In genomic region chr7:90211391-90212148, GRCh38 we compare ENCODE assay signal across 1 cellular context.
A peak's percentile ranks its signal among the peaks of the same experiment; 100 is the strongest.
TF ChIP-seq lines count a peak whose summit lies in the region.

Gene STEAP2, plus strand, starts transcription at chr7:90211740. Its CDS starts 13,343 bp downstream, at chr7:90225083.

TF ChIP-seq in WTC11, 78 proteins besides CTCF, POLR2A, EP300 and RAD21 (continued from another document):
- TF ChIP-seq ZSCAN18 (CRISPR knock-in tag; IDR thresholded peaks at IDR 0.05) (peak; percentile 48; the same call in 1 of the 2 replicates), ZNF416 (CRISPR knock-in tag; IDR thresholded peaks at IDR 0.05) (no peak), JUN (CRISPR knock-in tag; IDR thresholded peaks at IDR 0.05) (0 out of 2 replicates have a peak, but pooled peaks have one; percentile 61), ZNF232 (CRISPR knock-in tag; IDR thresholded peaks at IDR 0.05) (peak; percentile 38; the same call in 1 of the 2 replicates), OVOL2 (CRISPR knock-in tag; IDR thresholded peaks at IDR 0.05; ENCODE audit: borderline replicate concordance) (no peak), GRHL2 (CRISPR knock-in tag; IDR thresholded peaks at IDR 0.05; ENCODE audit: insufficient replicate concordance, severe bottlenecking) (no peak), EMX1 (CRISPR knock-in tag; IDR thresholded peaks at IDR 0.05) (no peak), IRF1 (CRISPR knock-in tag; IDR thresholded peaks at IDR 0.05) (peak; percentile 71), ZNF512 (CRISPR knock-in tag; IDR thresholded peaks at IDR 0.05; ENCODE audit: borderline replicate concordance) (no peak), NFYB (CRISPR knock-in tag; conservative IDR thresholded peaks at IDR 0.05; ENCODE audit: low read depth) (no peak), ZNF121 (CRISPR knock-in tag; IDR thresholded peaks at IDR 0.05) (no peak), GABPB1 (CRISPR knock-in tag; IDR thresholded peaks at IDR 0.05) (peak; percentile 54; the same call in 1 of the 2 replicates), SMAD4 (CRISPR knock-in tag; IDR thresholded peaks at IDR 0.05) (0 out of 2 replicates have a peak, but pooled peaks have one; percentile 45), TEAD4 (CRISPR knock-in tag; IDR thresholded peaks at IDR 0.05) (no peak), SMAD3 (CRISPR knock-in tag; IDR thresholded peaks at IDR 0.05; ENCODE audit: borderline replicate concordance) (no peak), ESRRA (CRISPR knock-in tag; IDR thresholded peaks at IDR 0.05; ENCODE audit: borderline replicate concordance) (no peak), ZNF263 (CRISPR knock-in tag; IDR thresholded peaks at IDR 0.05; ENCODE audit: low read depth) (peak; percentile 75), PRRX2 (CRISPR knock-in tag; IDR thresholded peaks at IDR 0.05) (no peak), IRF2 (CRISPR knock-in tag; IDR thresholded peaks at IDR 0.05; ENCODE audit: borderline replicate concordance, low read depth) (no peak), FOXP4 (CRISPR knock-in tag; IDR thresholded peaks at IDR 0.05) (peak; percentile 85)
- TF ChIP-seq, protein P1, sequence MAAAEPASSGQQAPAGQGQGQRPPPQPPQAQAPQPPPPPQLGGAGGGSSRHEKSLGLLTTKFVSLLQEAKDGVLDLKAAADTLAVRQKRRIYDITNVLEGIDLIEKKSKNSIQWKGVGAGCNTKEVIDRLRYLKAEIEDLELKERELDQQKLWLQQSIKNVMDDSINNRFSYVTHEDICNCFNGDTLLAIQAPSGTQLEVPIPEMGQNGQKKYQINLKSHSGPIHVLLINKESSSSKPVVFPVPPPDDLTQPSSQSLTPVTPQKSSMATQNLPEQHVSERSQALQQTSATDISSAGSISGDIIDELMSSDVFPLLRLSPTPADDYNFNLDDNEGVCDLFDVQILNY (CRISPR knock-in tag; IDR thresholded peaks at IDR 0.05), result peak; percentile 84; the same call in 1 of the 2 replicates
- TF ChIP-seq, protein P2, sequence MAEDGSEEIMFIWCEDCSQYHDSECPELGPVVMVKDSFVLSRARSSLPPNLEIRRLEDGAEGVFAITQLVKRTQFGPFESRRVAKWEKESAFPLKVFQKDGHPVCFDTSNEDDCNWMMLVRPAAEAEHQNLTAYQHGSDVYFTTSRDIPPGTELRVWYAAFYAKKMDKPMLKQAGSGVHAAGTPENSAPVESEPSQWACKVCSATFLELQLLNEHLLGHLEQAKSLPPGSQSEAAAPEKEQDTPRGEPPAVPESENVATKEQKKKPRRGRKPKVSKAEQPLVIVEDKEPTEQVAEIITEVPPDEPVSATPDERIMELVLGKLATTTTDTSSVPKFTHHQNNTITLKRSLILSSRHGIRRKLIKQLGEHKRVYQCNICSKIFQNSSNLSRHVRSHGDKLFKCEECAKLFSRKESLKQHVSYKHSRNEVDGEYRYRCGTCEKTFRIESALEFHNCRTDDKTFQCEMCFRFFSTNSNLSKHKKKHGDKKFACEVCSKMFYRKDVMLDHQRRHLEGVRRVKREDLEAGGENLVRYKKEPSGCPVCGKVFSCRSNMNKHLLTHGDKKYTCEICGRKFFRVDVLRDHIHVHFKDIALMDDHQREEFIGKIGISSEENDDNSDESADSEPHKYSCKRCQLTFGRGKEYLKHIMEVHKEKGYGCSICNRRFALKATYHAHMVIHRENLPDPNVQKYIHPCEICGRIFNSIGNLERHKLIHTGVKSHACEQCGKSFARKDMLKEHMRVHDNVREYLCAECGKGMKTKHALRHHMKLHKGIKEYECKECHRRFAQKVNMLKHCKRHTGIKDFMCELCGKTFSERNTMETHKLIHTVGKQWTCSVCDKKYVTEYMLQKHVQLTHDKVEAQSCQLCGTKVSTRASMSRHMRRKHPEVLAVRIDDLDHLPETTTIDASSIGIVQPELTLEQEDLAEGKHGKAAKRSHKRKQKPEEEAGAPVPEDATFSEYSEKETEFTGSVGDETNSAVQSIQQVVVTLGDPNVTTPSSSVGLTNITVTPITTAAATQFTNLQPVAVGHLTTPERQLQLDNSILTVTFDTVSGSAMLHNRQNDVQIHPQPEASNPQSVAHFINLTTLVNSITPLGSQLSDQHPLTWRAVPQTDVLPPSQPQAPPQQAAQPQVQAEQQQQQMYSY (CRISPR knock-in tag; IDR thresholded peaks at IDR 0.05), result no peak
- TF ChIP-seq, protein P3, sequence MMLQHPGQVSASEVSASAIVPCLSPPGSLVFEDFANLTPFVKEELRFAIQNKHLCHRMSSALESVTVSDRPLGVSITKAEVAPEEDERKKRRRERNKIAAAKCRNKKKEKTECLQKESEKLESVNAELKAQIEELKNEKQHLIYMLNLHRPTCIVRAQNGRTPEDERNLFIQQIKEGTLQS (CRISPR knock-in tag; conservative IDR thresholded peaks at IDR 0.05), result no peak
- TF ChIP-seq, protein P4, sequence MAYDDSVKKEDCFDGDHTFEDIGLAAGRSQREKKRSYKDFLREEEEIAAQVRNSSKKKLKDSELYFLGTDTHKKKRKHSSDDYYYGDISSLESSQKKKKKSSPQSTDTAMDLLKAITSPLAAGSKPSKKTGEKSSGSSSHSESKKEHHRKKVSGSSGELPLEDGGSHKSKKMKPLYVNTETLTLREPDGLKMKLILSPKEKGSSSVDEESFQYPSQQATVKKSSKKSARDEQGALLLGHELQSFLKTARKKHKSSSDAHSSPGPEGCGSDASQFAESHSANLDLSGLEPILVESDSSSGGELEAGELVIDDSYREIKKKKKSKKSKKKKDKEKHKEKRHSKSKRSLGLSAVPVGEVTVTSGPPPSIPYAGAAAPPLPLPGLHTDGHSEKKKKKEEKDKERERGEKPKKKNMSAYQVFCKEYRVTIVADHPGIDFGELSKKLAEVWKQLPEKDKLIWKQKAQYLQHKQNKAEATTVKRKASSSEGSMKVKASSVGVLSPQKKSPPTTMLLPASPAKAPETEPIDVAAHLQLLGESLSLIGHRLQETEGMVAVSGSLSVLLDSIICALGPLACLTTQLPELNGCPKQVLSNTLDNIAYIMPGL (CRISPR knock-in tag; IDR thresholded peaks at IDR 0.05), result peak; percentile 99
- TF ChIP-seq, protein P5, sequence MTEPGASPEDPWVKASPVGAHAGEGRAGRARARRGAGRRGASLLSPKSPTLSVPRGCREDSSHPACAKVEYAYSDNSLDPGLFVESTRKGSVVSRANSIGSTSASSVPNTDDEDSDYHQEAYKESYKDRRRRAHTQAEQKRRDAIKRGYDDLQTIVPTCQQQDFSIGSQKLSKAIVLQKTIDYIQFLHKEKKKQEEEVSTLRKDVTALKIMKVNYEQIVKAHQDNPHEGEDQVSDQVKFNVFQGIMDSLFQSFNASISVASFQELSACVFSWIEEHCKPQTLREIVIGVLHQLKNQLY (CRISPR knock-in tag; IDR thresholded peaks at IDR 0.05), result no peak
- TF ChIP-seq, protein P6, sequence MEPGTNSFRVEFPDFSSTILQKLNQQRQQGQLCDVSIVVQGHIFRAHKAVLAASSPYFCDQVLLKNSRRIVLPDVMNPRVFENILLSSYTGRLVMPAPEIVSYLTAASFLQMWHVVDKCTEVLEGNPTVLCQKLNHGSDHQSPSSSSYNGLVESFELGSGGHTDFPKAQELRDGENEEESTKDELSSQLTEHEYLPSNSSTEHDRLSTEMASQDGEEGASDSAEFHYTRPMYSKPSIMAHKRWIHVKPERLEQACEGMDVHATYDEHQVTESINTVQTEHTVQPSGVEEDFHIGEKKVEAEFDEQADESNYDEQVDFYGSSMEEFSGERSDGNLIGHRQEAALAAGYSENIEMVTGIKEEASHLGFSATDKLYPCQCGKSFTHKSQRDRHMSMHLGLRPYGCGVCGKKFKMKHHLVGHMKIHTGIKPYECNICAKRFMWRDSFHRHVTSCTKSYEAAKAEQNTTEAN (CRISPR knock-in tag; IDR thresholded peaks at IDR 0.05), result 0 out of 2 replicates have a peak, but pooled peaks have one; percentile 30
- TF ChIP-seq, protein P7, sequence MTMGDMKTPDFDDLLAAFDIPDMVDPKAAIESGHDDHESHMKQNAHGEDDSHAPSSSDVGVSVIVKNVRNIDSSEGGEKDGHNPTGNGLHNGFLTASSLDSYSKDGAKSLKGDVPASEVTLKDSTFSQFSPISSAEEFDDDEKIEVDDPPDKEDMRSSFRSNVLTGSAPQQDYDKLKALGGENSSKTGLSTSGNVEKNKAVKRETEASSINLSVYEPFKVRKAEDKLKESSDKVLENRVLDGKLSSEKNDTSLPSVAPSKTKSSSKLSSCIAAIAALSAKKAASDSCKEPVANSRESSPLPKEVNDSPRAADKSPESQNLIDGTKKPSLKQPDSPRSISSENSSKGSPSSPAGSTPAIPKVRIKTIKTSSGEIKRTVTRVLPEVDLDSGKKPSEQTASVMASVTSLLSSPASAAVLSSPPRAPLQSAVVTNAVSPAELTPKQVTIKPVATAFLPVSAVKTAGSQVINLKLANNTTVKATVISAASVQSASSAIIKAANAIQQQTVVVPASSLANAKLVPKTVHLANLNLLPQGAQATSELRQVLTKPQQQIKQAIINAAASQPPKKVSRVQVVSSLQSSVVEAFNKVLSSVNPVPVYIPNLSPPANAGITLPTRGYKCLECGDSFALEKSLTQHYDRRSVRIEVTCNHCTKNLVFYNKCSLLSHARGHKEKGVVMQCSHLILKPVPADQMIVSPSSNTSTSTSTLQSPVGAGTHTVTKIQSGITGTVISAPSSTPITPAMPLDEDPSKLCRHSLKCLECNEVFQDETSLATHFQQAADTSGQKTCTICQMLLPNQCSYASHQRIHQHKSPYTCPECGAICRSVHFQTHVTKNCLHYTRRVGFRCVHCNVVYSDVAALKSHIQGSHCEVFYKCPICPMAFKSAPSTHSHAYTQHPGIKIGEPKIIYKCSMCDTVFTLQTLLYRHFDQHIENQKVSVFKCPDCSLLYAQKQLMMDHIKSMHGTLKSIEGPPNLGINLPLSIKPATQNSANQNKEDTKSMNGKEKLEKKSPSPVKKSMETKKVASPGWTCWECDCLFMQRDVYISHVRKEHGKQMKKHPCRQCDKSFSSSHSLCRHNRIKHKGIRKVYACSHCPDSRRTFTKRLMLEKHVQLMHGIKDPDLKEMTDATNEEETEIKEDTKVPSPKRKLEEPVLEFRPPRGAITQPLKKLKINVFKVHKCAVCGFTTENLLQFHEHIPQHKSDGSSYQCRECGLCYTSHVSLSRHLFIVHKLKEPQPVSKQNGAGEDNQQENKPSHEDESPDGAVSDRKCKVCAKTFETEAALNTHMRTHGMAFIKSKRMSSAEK (CRISPR knock-in tag; IDR thresholded peaks at IDR 0.05; ENCODE audit: borderline replicate concordance), result no peak
TF ChIP-seq in WTC11: peak in this region for 33.
